In the genomic region with DNA sequence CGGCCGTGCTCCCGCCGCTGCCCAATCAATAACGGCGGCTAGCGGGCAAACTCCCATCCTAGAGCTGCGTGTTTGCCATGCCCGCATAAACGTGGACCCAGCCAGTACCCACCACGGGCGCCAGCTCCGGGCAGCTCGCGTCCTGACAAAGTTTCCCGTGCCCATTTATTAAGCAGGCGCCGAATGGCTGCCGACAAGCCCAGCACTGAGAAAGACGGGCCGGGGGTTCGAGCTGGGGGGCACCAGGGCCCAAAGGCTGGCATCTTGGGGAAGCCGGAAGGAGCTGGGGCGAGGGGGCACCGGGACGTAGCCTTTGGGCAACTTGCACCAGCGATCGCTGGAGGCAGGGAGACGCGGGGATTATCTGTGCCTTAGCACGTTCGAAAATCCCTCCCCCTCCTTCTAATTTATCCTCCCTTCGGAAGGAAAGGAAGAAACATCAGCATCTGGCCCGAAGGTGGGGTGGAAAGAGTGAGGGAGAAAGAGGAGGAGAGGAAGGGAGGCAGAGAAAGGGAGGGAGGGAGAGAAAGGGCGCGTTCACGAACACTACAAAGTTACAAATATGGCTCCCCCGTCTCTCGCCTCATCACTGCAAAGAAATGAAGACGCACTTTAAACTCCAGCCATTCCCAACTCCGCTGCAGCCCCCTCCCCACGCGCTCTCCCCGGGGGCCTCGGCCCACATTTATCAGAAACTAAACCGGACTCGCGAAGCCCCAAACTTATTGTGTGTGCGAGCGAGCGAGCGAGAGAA, we compare ENCODE assay signal across 8 cellular contexts. TPM values are rescaled to one million over a fixed set of nuclear protein-coding genes. Genes with fewer than 3 reads are reported as not detected.
DNase-seq lines count a peak whose midpoint lies in the region; ATAC-seq and TF ChIP-seq lines count a peak whose summit lies in the region.

No MANE protein-coding gene starts in this region.

- H3K27ac Mint-ChIP-seq in activated naive CD8-positive, alpha-beta T cell: peak overlapping the region; percentile 100
- H3K27ac Mint-ChIP-seq in glutamatergic neuron (ENCODE audit: unreplicated experiment) (peak overlapping the region; percentile 88), osteocyte (ENCODE audit: unreplicated experiment) (peak overlapping the region; percentile 98)

- H3K9me3 Mint-ChIP-seq in activated naive CD8-positive, alpha-beta T cell (ENCODE audit: low read depth): no peaks in the 10 kb centered on the region
- peaks cover 14% of the 10 kb centered on the region for H3K9me3 Mint-ChIP-seq in glutamatergic neuron (ENCODE audit: unreplicated experiment)
- H3K9me3 Mint-ChIP-seq in osteocyte (ENCODE audit: unreplicated experiment): no peaks in the 10 kb centered on the region

- no peaks in the 10 kb centered on the region for H3K27me3 Mint-ChIP-seq in activated naive CD8-positive, alpha-beta T cell
- peaks cover 6% of the 10 kb centered on the region for H3K27me3 Mint-ChIP-seq in glutamatergic neuron (ENCODE audit: unreplicated experiment)
- H3K27me3 Mint-ChIP-seq in osteocyte (ENCODE audit: unreplicated experiment): no peaks in the 10 kb centered on the region

- H3K4me1 Mint-ChIP-seq in activated naive CD8-positive, alpha-beta T cell (ENCODE audit: low read depth): peaks cover 46% of the 10 kb centered on the region
- H3K4me1 Mint-ChIP-seq in glutamatergic neuron (ENCODE audit: low read depth, unreplicated experiment) (peaks cover 5% of the 10 kb centered on the region), osteocyte (ENCODE audit: unreplicated experiment) (peaks cover 42% of the 10 kb centered on the region)

- peak overlapping the region; percentile 93 for H3K4me3 Mint-ChIP-seq in activated naive CD8-positive, alpha-beta T cell
- H3K4me3 Mint-ChIP-seq in glutamatergic neuron (ENCODE audit: unreplicated experiment) (peak overlapping the region; percentile 94), osteocyte (ENCODE audit: unreplicated experiment) (peak overlapping the region; percentile 100)

- ATAC-seq in GM19452 (IDR thresholded peaks at IDR 0.05; ENCODE audit: unreplicated experiment): no peak

- H3K4me1 ChIP-seq in BLaER1: peaks cover 42% of the 10 kb centered on the region

- peak overlapping the region; percentile 89 for H3K4me2 ChIP-seq in BLaER1

- TF ChIP-seq CTCF in glutamatergic neuron (IDR thresholded peaks at IDR 0.05; ENCODE audit: partially characterized antibody, unreplicated experiment) (no peak), osteocyte (IDR thresholded peaks at IDR 0.05) (no peak)

- no peaks in the 10 kb centered on the region for H3K27me3 ChIP-seq in BLaER1

- H3K36me3 Mint-ChIP-seq in activated naive CD8-positive, alpha-beta T cell: peaks cover 3% of the 10 kb centered on the region
- H3K36me3 Mint-ChIP-seq in glutamatergic neuron (ENCODE audit: unreplicated experiment) (no peaks in the 10 kb centered on the region), osteocyte (ENCODE audit: unreplicated experiment) (no peaks in the 10 kb centered on the region)

- peak overlapping the region; percentile 96 for H3K4me3 ChIP-seq in BLaER1

- H3K9ac ChIP-seq in BLaER1: peak overlapping the region; percentile 99

- peaks cover 7% of the 10 kb centered on the region for H3K36me3 ChIP-seq in BLaER1

- H4K20me1 ChIP-seq in BLaER1: peaks cover 46% of the 10 kb centered on the region

- DNase-seq in H4 (ENCODE audit: low spot score) (peak; percentile 62), glutamatergic neuron (peak; percentile 56), osteocyte (ENCODE audit: extremely low spot score, unreplicated experiment) (peak; percentile 82), cerebellar nuclear complex (lab: John Stamatoyannopoulos, UW) (no peak)

- H3K27ac ChIP-seq in BLaER1: peak overlapping the region; percentile 100

- H3K9me3 ChIP-seq in BLaER1: no peaks in the 10 kb centered on the region

TF ChIP-seq in PFSK-1, 5 proteins besides CTCF, POLR2A, EP300 and RAD21:
- TF ChIP-seq FOXP2 (optimal IDR thresholded peaks at IDR 0.05; ENCODE audit: borderline replicate concordance, extremely low read depth, extremely low read length, insufficient read depth): no peak
- TF ChIP-seq, protein P1, sequence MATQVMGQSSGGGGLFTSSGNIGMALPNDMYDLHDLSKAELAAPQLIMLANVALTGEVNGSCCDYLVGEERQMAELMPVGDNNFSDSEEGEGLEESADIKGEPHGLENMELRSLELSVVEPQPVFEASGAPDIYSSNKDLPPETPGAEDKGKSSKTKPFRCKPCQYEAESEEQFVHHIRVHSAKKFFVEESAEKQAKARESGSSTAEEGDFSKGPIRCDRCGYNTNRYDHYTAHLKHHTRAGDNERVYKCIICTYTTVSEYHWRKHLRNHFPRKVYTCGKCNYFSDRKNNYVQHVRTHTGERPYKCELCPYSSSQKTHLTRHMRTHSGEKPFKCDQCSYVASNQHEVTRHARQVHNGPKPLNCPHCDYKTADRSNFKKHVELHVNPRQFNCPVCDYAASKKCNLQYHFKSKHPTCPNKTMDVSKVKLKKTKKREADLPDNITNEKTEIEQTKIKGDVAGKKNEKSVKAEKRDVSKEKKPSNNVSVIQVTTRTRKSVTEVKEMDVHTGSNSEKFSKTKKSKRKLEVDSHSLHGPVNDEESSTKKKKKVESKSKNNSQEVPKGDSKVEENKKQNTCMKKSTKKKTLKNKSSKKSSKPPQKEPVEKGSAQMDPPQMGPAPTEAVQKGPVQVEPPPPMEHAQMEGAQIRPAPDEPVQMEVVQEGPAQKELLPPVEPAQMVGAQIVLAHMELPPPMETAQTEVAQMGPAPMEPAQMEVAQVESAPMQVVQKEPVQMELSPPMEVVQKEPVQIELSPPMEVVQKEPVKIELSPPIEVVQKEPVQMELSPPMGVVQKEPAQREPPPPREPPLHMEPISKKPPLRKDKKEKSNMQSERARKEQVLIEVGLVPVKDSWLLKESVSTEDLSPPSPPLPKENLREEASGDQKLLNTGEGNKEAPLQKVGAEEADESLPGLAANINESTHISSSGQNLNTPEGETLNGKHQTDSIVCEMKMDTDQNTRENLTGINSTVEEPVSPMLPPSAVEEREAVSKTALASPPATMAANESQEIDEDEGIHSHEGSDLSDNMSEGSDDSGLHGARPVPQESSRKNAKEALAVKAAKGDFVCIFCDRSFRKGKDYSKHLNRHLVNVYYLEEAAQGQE (IDR thresholded peaks at IDR 0.05; ENCODE audit: insufficient read depth in 1 of 2, low read depth in 2 of 2, low read length in 2 of 2): no peak
- TF ChIP-seq SIN3A (IDR thresholded peaks at IDR 0.05; ENCODE audit: borderline replicate concordance, insufficient read depth, low read length): no peak
- peak; percentile 43; the same call in 1 of the 2 replicates for TF ChIP-seq POLR2AphosphoS5 (IDR thresholded peaks at IDR 0.05; ENCODE audit: low read depth, low read length)
- peak; percentile 41; the same call in 1 of the 2 replicates for TF ChIP-seq TAF1 (IDR thresholded peaks at IDR 0.05; ENCODE audit: borderline replicate concordance, insufficient read depth, low read length)

RNA-seq across cellular contexts. Expression of a gene that starts 1.1 kb away (rescaled TPM):
- 93.6 and 151 TPM in 2 replicates for total RNA-seq in H4 (2014; rRNA removed; shearing (Covaris generic))
- polyA plus RNA-seq in PFSK-1 (2012; ENCODE audit: insufficient read length, low read depth): 184 TPM
- total RNA-seq in glutamatergic neuron (ENCODE audit: unreplicated experiment) (134 TPM), osteocyte (155 and 159 TPM in 2 replicates)

Comparison
In these comparisons a context has a peak if more than half of its experiments do, and no peak if none do; other contexts are left out.
1. DNase-seq: peak in H4 (single experiment), glutamatergic neuron (single experiment) and osteocyte (single experiment); none in cerebellar nuclear complex (0 of 2).
2. Peak in every context shown above with its lines, with median percentiles within 50 percentile points of each other: H3K27ac Mint-ChIP-seq and H3K4me3 Mint-ChIP-seq.